In genomic region chr11:2400761-2401435, GRCh38 we compare ENCODE assay signal across 8 cellular contexts. TPM values are rescaled to one million over a fixed set of nuclear protein-coding genes. Genes with fewer than 3 reads are reported as not detected.
DNase-seq lines count a peak whose midpoint lies in the region; ATAC-seq and TF ChIP-seq lines count a peak whose summit lies in the region.

No MANE protein-coding gene starts in this region.

- ATAC-seq in GM18861 (IDR thresholded peaks at IDR 0.05; ENCODE audit: unreplicated experiment) = peak; percentile 13
- ATAC-seq in natural killer cell = no peak

- no peak for DNase-seq in MG63
- DNase-seq in effector memory CD4-positive, alpha-beta T cell = no peak
- no peak for DNase-seq in natural killer cell
- no peak for DNase-seq in NCI-H1105 treated with DMSO at 0.1 percent for 48 hours (lab: John Stamatoyannopoulos, UW)
- DNase-seq in occipital lobe (lab: John Stamatoyannopoulos, UW) = no peak
- no peak for DNase-seq in NCI-H128 (lab: John Stamatoyannopoulos, UW; ENCODE audit: unreplicated experiment)
- no peak for DNase-seq in NCI-H2107 (lab: John Stamatoyannopoulos, UW)

- H3K36me3 ChIP-seq in MG63 = peaks cover 62% of the 10 kb centered on the region
- peaks cover 29% of the 10 kb centered on the region for H3K36me3 ChIP-seq in effector memory CD4-positive, alpha-beta T cell (ENCODE audit: control insufficient read depth, insufficient read depth, low read length)

- H3K27me3 Mint-ChIP-seq in natural killer cell (ENCODE audit: low read depth in 2 of 2) = no peaks in the 10 kb centered on the region

- H3K9me3 Mint-ChIP-seq in natural killer cell = no peaks in the 10 kb centered on the region

- peaks cover 22% of the 10 kb centered on the region for H3K4me1 ChIP-seq in effector memory CD4-positive, alpha-beta T cell (ENCODE audit: control insufficient read depth, insufficient read depth, low read length, poor library complexity, severe bottlenecking)

- peak overlapping the region; percentile 98 for H3K4me3 Mint-ChIP-seq in natural killer cell

- H3K4me3 ChIP-seq in MG63 = peak overlapping the region; percentile 96
- H3K4me3 ChIP-seq in effector memory CD4-positive, alpha-beta T cell (ENCODE audit: insufficient read depth, low read depth, low read length, poor library complexity, severe bottlenecking) = peak overlapping the region; percentile 91

- no peaks in the 10 kb centered on the region for H3K36me3 Mint-ChIP-seq in natural killer cell

- TF ChIP-seq CTCF in natural killer cell (IDR thresholded peaks at IDR 0.05) = no peak

- intact Hi-C loops in natural killer cell (cut with micrococcal nuclease) = loop anchor here (1.0 kb wide), 2 partner anchors 24 to 99 kb away; partner anchors contain the start of genes CD81 and TSPAN32

- peak overlapping the region; percentile 86 for H3K27ac ChIP-seq in effector memory CD4-positive, alpha-beta T cell (ENCODE audit: insufficient read depth, low read length, poor library complexity, severe bottlenecking)

- peaks cover 12 to 20% of the 10 kb centered on the region in 2 donors for H3K4me1 Mint-ChIP-seq in natural killer cell

- H3K9me3 ChIP-seq in MG63 = no peaks in the 10 kb centered on the region
- no peaks in the 10 kb centered on the region for H3K9me3 ChIP-seq in effector memory CD4-positive, alpha-beta T cell (ENCODE audit: control insufficient read depth, low read length)

- H3K27me3 ChIP-seq in MG63 = no peaks in the 10 kb centered on the region
- H3K27me3 ChIP-seq in effector memory CD4-positive, alpha-beta T cell (replicated peaks; ENCODE audit: control insufficient read depth, insufficient read depth, low read length, poor library complexity, severe bottlenecking) = no peaks in the 10 kb centered on the region

- H3K27ac Mint-ChIP-seq in natural killer cell = peak overlapping the region; percentile 86 to 92

RNA-seq across cellular contexts. Expression of gene TSSC4, which starts 0.3 kb away (rescaled TPM):
- 58.7 and 90.1 TPM in 2 replicates for total RNA-seq in MG63 (2014; rRNA removed; shearing (Covaris generic); ENCODE audit: low replicate concordance)
- 10 to 100 TPM; 52.8 to 67.9 (median 59.3) TPM for total RNA-seq in natural killer cell
- total RNA-seq in occipital lobe = 25.7 TPM

RNA-seq across cellular contexts. Expression of gene CD81, which starts 23.8 kb away (rescaled TPM):
- total RNA-seq in MG63 (2014; rRNA removed; shearing (Covaris generic); ENCODE audit: low replicate concordance) = 141 and 182 TPM in 2 replicates
- 100 to 1,000 TPM; 263 to 292 (median 263) TPM for total RNA-seq in natural killer cell
- 69.4 TPM for total RNA-seq in occipital lobe

RNA-seq across cellular contexts. Expression of gene TRPM5, which starts 43.4 kb away (rescaled TPM):
- not detected in 2 replicates for total RNA-seq in MG63 (2014; rRNA removed; shearing (Covaris generic); ENCODE audit: low replicate concordance)
- not detected for total RNA-seq in natural killer cell
- not detected for total RNA-seq in occipital lobe

RNA-seq across cellular contexts. Expression of gene KCNQ1, which starts 43.9 kb away (rescaled TPM):
- not detected in 2 replicates for total RNA-seq in MG63 (2014; rRNA removed; shearing (Covaris generic); ENCODE audit: low replicate concordance)
- total RNA-seq in natural killer cell = 1 to 10 TPM; 1.9 to 7.8 (median 3.3) TPM
- total RNA-seq in occipital lobe = 0.31 TPM
